18 cellular contexts compared by ENCODE assay signal in the genomic region with DNA sequence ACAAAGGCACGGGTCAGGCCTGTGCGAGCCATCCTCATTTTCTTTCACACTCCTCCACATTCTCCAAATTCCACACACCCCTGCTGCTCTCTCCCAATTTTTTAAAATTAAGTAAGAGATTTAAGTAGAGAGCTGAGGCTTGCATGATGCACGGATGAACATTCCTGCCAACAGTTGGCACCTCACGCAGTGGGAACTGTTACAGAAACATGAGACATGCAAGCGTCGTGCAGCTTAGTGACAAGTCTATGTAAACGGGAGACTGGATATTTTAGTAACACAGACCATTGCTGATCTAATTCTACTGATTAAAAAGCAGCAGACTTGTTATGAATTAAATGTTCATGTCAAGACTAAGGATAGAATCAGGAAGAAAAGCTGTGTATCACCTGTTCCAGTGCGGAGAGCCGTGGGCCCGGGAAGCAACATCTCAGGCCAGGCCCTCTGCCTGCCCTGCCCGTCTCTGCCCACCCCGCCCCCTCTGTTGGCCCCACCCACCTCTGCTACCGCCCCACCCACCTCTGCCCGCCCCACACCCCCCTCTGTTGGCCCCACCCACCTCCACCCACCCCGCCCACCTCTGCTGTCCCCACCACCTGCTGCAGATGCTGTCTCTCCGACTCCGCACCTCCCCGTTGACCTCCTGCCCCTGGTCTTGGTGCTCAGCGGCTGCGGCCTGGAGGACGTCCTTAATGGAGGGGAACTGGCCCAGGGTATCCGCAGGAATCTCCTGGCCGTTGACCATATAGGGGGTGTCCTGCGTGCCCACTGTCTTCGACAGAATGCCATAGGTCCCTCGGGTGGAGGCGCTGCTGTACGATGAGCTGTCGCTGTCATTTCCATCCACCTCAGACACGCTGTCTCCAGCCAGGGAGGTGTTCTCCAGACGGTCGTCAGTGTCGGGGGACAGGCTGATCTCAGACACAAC. TPM values are rescaled to one million over a fixed set of nuclear protein-coding genes. Genes with fewer than 3 reads are reported as not detected.
A peak's percentile ranks its signal among the peaks of the same experiment; 100 is the strongest.
DNase-seq lines count a peak whose midpoint lies in the region; ATAC-seq and TF ChIP-seq lines count a peak whose summit lies in the region.
"Had no signal": no experiment of that assay in that cellular context is flagged by ENCODE, and none has a peak within 500 bp of the region (broad histone marks: within the 10 kb centered on the region; RNA-seq: fewer than 3 reads in every experiment).

No MANE protein-coding gene starts in this region.

- H3K9ac ChIP-seq in HCT116 (ENCODE audit: low read length) (no peak overlapping the region), endodermal cell (ENCODE audit: extremely low read depth, low read length, poor library complexity, severe bottlenecking) (no peak overlapping the region), skeletal muscle tissue (ENCODE audit: low read depth in 1 of 3, low read length in 3 of 3) (no peak overlapping the region)
- H3K9ac ChIP-seq: KMS-11 had no signal

- H3K27ac ChIP-seq in HCT116 (ENCODE audit: low read depth, low read length) (no peak overlapping the region), endodermal cell (ENCODE audit: low read depth, low read length) (no peak overlapping the region), skeletal muscle tissue (ENCODE audit: low read depth, low read length) (peak overlapping the region; percentile 36)
- H3K27ac ChIP-seq: ascending aorta, HL-60, KMS-11 had no signal

- H3K4me1 Mint-ChIP-seq in activated T-cell treated with anti-CD3 and anti-CD28 coated beads, Interleukin-2, amount 50 U/mL, for 24 hours (ENCODE audit: low read depth), result peaks cover 34% of the 10 kb centered on the region
- H3K4me1 Mint-ChIP-seq in activated T-cell treated with anti-CD3 and anti-CD28 coated beads, Interleukin-2, amount 50 U/mL, for 4 hours (ENCODE audit: low read depth), result peaks cover 16% of the 10 kb centered on the region
- no peaks in the 10 kb centered on the region for H3K4me1 Mint-ChIP-seq in endodermal cell
- H3K4me1 Mint-ChIP-seq in natural killer cell treated with Interleukin-12 subunit alpha and Interleukin-12 subunit beta and Interleukin-15 and Interleukin-18, amount 100 ng/mL, for 72 hours (ENCODE audit: low read depth in 2 of 2), result peaks cover 5 to 15% of the 10 kb centered on the region in 2 donors
- H3K4me1 Mint-ChIP-seq: nephron had no signal

- H3K4me3 Mint-ChIP-seq in activated T-cell treated with anti-CD3 and anti-CD28 coated beads, Interleukin-2, amount 50 U/mL, for 24 hours, result no peak overlapping the region
- H3K4me3 Mint-ChIP-seq in activated T-cell treated with anti-CD3 and anti-CD28 coated beads, Interleukin-2, amount 50 U/mL, for 4 hours, result no peak overlapping the region
- H3K4me3 Mint-ChIP-seq in endodermal cell, result no peak overlapping the region
- H3K4me3 Mint-ChIP-seq in natural killer cell treated with Interleukin-12 subunit alpha and Interleukin-12 subunit beta and Interleukin-15 and Interleukin-18, amount 100 ng/mL, for 72 hours, result no peak overlapping the region
- H3K4me3 Mint-ChIP-seq: nephron had no signal

- RAD21 ChIA-PET in HCT116 (lab: Charles Lee; ENCODE audit: low non-redundant PET in 1 of 2, low total read pairs in 2 of 2, uncharacterized antibody in 2 of 2, unreplicated experiment in 2 of 2), result no interaction called here

- POLR2A ChIA-PET in HCT116 (lab: Charles Lee), result no interaction called here

- H2AFZ ChIP-seq in HCT116 (ENCODE audit: low read depth, low read length, poor library complexity, severe bottlenecking), result no peak overlapping the region

- no peak overlapping the region for H3K4me2 ChIP-seq in HCT116 (ENCODE audit: low read length)
- H3K4me2 ChIP-seq: KMS-11 had no signal

- BruUV-seq in HCT116 (replicated peaks; lab: Mats Ljungman, UMichigan), result TSS peak; percentile 61

- peaks cover 33 to 36% of the 10 kb centered on the region in 2 experiments; a peak in 3 of 4 replicates for H3K36me3 ChIP-seq in HCT116 (ENCODE audit: control insufficient read depth in 1 of 2, insufficient read depth in 2 of 2, low read length in 2 of 2)
- H3K36me3 ChIP-seq in endodermal cell (ENCODE audit: control insufficient read depth, insufficient read depth, low read length), result peaks cover 71% of the 10 kb centered on the region
- peaks cover 39 to 52% (median 45%) of the 10 kb centered on the region in 3 donors for H3K36me3 ChIP-seq in skeletal muscle tissue (ENCODE audit: control insufficient read depth in 3 of 3, insufficient read depth in 3 of 3, low read length in 3 of 3)

- CTCF ChIA-PET in HCT116 (lab: Charles Lee), result no interaction called here

- no peak for TF ChIP-seq POLR2A in HCT116 (IDR thresholded peaks at IDR 0.05; ENCODE audit: borderline replicate concordance, extremely low read depth, insufficient read depth, insufficient read length)

- no peak for TF ChIP-seq CTCF in HCT116 (IDR thresholded peaks at IDR 0.05 in 2 of 3, conservative IDR thresholded peaks at IDR 0.05 in 1 of 3; ENCODE audit: borderline replicate concordance in 1 of 3, insufficient read depth in 1 of 3, low read depth in 2 of 3, low read length in 2 of 3)
- TF ChIP-seq CTCF in endodermal cell (conservative IDR thresholded peaks at IDR 0.05), result no peak

- peaks cover 11% of the 10 kb centered on the region for H3K79me2 ChIP-seq in HCT116 (ENCODE audit: insufficient read depth, low read length)

- H3K27me3 ChIP-seq in HCT116 (ENCODE audit: insufficient read depth, low read length) (no peaks in the 10 kb centered on the region), endodermal cell (ENCODE audit: control insufficient read depth, insufficient read depth, low read length, poor library complexity, severe bottlenecking) (no peaks in the 10 kb centered on the region), skeletal muscle tissue (ENCODE audit: control insufficient read depth in 3 of 3, insufficient read depth in 3 of 3, low read length in 3 of 3) (no peaks in the 10 kb centered on the region)
- H3K27me3 ChIP-seq: ascending aorta had no signal

- no peaks in the 10 kb centered on the region for H4K20me1 ChIP-seq in HCT116 (ENCODE audit: insufficient read depth)

- H3K27ac Mint-ChIP-seq in activated T-cell treated with anti-CD3 and anti-CD28 coated beads, Interleukin-2, amount 50 U/mL, for 24 hours, result peak overlapping the region; percentile 68
- peak overlapping the region; percentile 23 for H3K27ac Mint-ChIP-seq in endodermal cell
- no peak overlapping the region for H3K27ac Mint-ChIP-seq in natural killer cell treated with Interleukin-12 subunit alpha and Interleukin-12 subunit beta and Interleukin-15 and Interleukin-18, amount 100 ng/mL, for 72 hours

- no peaks in the 10 kb centered on the region for H3K9me2 ChIP-seq in HCT116 (ENCODE audit: insufficient read depth)

- TF ChIP-seq RAD21 in HCT116 (IDR thresholded peaks at IDR 0.05; ENCODE audit: low read depth), result no peak

- WGBS in endodermal cell (ENCODE audit: insufficient coverage in 1 of 2, insufficient read length in 1 of 2), 2 experiments, result 93 to 96% methylated on average over 21 to 30 of the region's 33 CpGs

- H3K27me3 Mint-ChIP-seq in activated T-cell treated with anti-CD3 and anti-CD28 coated beads, Interleukin-2, amount 50 U/mL, for 24 hours, result no peaks in the 10 kb centered on the region
- no peaks in the 10 kb centered on the region for H3K27me3 Mint-ChIP-seq in activated T-cell treated with anti-CD3 and anti-CD28 coated beads, Interleukin-2, amount 50 U/mL, for 4 hours (ENCODE audit: low read depth)
- no peaks in the 10 kb centered on the region for H3K27me3 Mint-ChIP-seq in endodermal cell (ENCODE audit: insufficient read depth)
- H3K27me3 Mint-ChIP-seq in natural killer cell treated with Interleukin-12 subunit alpha and Interleukin-12 subunit beta and Interleukin-15 and Interleukin-18, amount 100 ng/mL, for 72 hours, result no peaks in the 10 kb centered on the region

- no peaks in the 10 kb centered on the region for H3K9me3 Mint-ChIP-seq in activated T-cell treated with anti-CD3 and anti-CD28 coated beads, Interleukin-2, amount 50 U/mL, for 24 hours
- no peaks in the 10 kb centered on the region for H3K9me3 Mint-ChIP-seq in activated T-cell treated with anti-CD3 and anti-CD28 coated beads, Interleukin-2, amount 50 U/mL, for 4 hours
- peaks cover 18% of the 10 kb centered on the region for H3K9me3 Mint-ChIP-seq in endodermal cell
- H3K9me3 Mint-ChIP-seq in natural killer cell treated with Interleukin-12 subunit alpha and Interleukin-12 subunit beta and Interleukin-15 and Interleukin-18, amount 100 ng/mL, for 72 hours, result no peaks in the 10 kb centered on the region
- H3K9me3 Mint-ChIP-seq: nephron had no signal

- intact Hi-C loops in HCT116 (cut with micrococcal nuclease), result no loop called here

- H3K36me3 Mint-ChIP-seq in activated T-cell treated with anti-CD3 and anti-CD28 coated beads, Interleukin-2, amount 50 U/mL, for 24 hours (ENCODE audit: low read depth), result peaks cover 86% of the 10 kb centered on the region
- peaks cover 49% of the 10 kb centered on the region for H3K36me3 Mint-ChIP-seq in activated T-cell treated with anti-CD3 and anti-CD28 coated beads, Interleukin-2, amount 50 U/mL, for 4 hours (ENCODE audit: insufficient read depth)
- peaks cover 82% of the 10 kb centered on the region for H3K36me3 Mint-ChIP-seq in endodermal cell (ENCODE audit: low read depth)
- peaks cover 12% of the 10 kb centered on the region for H3K36me3 Mint-ChIP-seq in natural killer cell treated with Interleukin-12 subunit alpha and Interleukin-12 subunit beta and Interleukin-15 and Interleukin-18, amount 100 ng/mL, for 72 hours

- DNase-seq in activated T-cell treated with anti-CD3 and anti-CD28 coated beads, Interleukin-2, amount 50 U/mL, for 24 hours, result no peak
- no peak for DNase-seq in activated T-cell treated with anti-CD3 and anti-CD28 coated beads, Interleukin-2, amount 50 U/mL, for 4 hours
- DNase-seq in HCT116 (ENCODE audit: low read depth, low spot score), result no peak
- peak; percentile 79 for DNase-seq in endodermal cell
- no peak for DNase-seq in NCI-H1092 (lab: John Stamatoyannopoulos, UW)
- DNase-seq in cerebellar nuclear complex (lab: John Stamatoyannopoulos, UW), result no peak
- no peak for DNase-seq in natural killer cell treated with Interleukin-12 subunit alpha and Interleukin-12 subunit beta and Interleukin-15 and Interleukin-18, amount 100 ng/mL, for 72 hours (ENCODE audit: low spot score)
- DNase-seq: activated effector memory CD4-positive, alpha-beta T cell treated with Interleukin-2 at 50 U/mL for 16 hours; DMS 273 treated with DMSO at 0.1 percent for 48 hours; NCI-H1105; NCI-H2171 treated with DMSO at 0.1 percent for 48 hours; NCI-H774; stimulated activated naive CD4-positive, alpha-beta T cell treated with Interleukin-2 at 50 U/mL for 16 hours had no signal

- no peaks in the 10 kb centered on the region for H3K4me1 ChIP-seq in HCT116 (ENCODE audit: control insufficient read depth in 1 of 2, insufficient read depth in 2 of 2, low read length in 2 of 2)
- no peaks in the 10 kb centered on the region for H3K4me1 ChIP-seq in endodermal cell (ENCODE audit: control insufficient read depth, insufficient read depth, low read length)
- peaks cover 0 to 7% (median 0%) of the 10 kb centered on the region in 3 donors for H3K4me1 ChIP-seq in skeletal muscle tissue (ENCODE audit: control insufficient read depth in 3 of 3, insufficient read depth in 3 of 3, low read length in 3 of 3)
- H3K4me1 ChIP-seq: ascending aorta had no signal

- H3K4me3 ChIP-seq in HCT116 (replicated peaks in 1 of 2; ENCODE audit: low read depth in 1 of 2, low read length in 2 of 2) (no peak overlapping the region), endodermal cell (ENCODE audit: low read length) (no peak overlapping the region), skeletal muscle tissue (ENCODE audit: low read length in 3 of 3) (no peak overlapping the region)
- H3K4me3 ChIP-seq: ascending aorta had no signal

- H3K9me3 ChIP-seq in HCT116 (ENCODE audit: control insufficient read depth in 1 of 2, insufficient read depth in 1 of 2, low read depth in 1 of 2, low read length in 2 of 2) (no peaks in the 10 kb centered on the region), endodermal cell (ENCODE audit: control insufficient read depth, low read length) (peaks cover 5% of the 10 kb centered on the region), skeletal muscle tissue (ENCODE audit: control insufficient read depth in 3 of 3, low read length in 3 of 3) (no peaks in the 10 kb centered on the region)
- H3K9me3 ChIP-seq: ascending aorta had no signal

- ATAC-seq in activated T-cell treated with anti-CD3 and anti-CD28 coated beads, Interleukin-2, amount 50 U/mL, for 4 hours, result no peak
- ATAC-seq in HCT116, result no peak; the same call in 1 of the 2 replicates
- no peak for ATAC-seq in natural killer cell treated with Interleukin-12 subunit alpha and Interleukin-12 subunit beta and Interleukin-15 and Interleukin-18, amount 100 ng/mL, for 72 hours

RNA-seq across cellular contexts. Expression of gene GOLGA3, which starts 21.1 kb away (rescaled TPM):
- 10 to 100 TPM; 74.6 to 86.9 (median 75.9) TPM for total RNA-seq in activated T-cell treated with anti-CD3 and anti-CD28 coated beads, Interleukin-2, amount 50 U/mL, for 4 hours
- total RNA-seq in HCT116 (2021; ENCODE audit: unreplicated experiment) (35.1 TPM), endodermal cell (10 to 100 TPM; 38.2 to 43.5 TPM), skeletal muscle tissue (41.8 TPM)
- 12.2 and 17.0 TPM in 2 replicates for polyA plus RNA-seq in HCT116 (2012)
- polyA plus RNA-seq in endodermal cell (2013, experiment 1 of 2), result 18.0 TPM
- 18.4 TPM for polyA plus RNA-seq in endodermal cell (2013, experiment 2 of 2)
- total RNA-seq in natural killer cell treated with Interleukin-12 subunit alpha and Interleukin-12 subunit beta and Interleukin-15 and Interleukin-18, amount 100 ng/mL, for 72 hours, result 100 to 1,000 TPM in 1 of 2 donors, 10 to 100 TPM in 1; 69.3 to 118 TPM

RNA-seq across cellular contexts. Expression of gene ANKLE2, which starts 45.9 kb away (rescaled TPM):
- 100 to 1,000 TPM in 2 of 3 donors, 10 to 100 TPM in 1; 96.7 to 112 (median 111) TPM for total RNA-seq in activated T-cell treated with anti-CD3 and anti-CD28 coated beads, Interleukin-2, amount 50 U/mL, for 4 hours
- 68.8 TPM for total RNA-seq in HCT116 (2021; ENCODE audit: unreplicated experiment)
- polyA plus RNA-seq in HCT116 (2012), result 61.0 and 74.0 TPM in 2 replicates
- total RNA-seq in endodermal cell, result 10 to 100 TPM; 87.8 to 88.5 TPM
- polyA plus RNA-seq in endodermal cell (2013, experiment 1 of 2), result 58.3 TPM
- 56.1 TPM for polyA plus RNA-seq in endodermal cell (2013, experiment 2 of 2)
- 28.7 TPM for total RNA-seq in skeletal muscle tissue
- 100 to 1,000 TPM; 163 to 193 TPM for total RNA-seq in natural killer cell treated with Interleukin-12 subunit alpha and Interleukin-12 subunit beta and Interleukin-15 and Interleukin-18, amount 100 ng/mL, for 72 hours

Comparison
In these comparisons a context has a peak if more than half of its experiments do, and no peak if none do; other contexts are left out.
1. H3K27ac Mint-ChIP-seq: peak in activated T-cell treated with anti-CD3 and anti-CD28 coated beads, Interleukin-2, amount 50 U/mL, for 24 hours (single experiment) and endodermal cell (single experiment); none in natural killer cell treated with Interleukin-12 subunit alpha and Interleukin-12 subunit beta and Interleukin-15 and Interleukin-18, amount 100 ng/mL, for 72 hours (0 of 2).